Comparison of ENCODE assay signal across 23 cellular contexts in genomic region chr5:160349249-160349965, GRCh38. TPM values are rescaled to one million over a fixed set of nuclear protein-coding genes. Genes with fewer than 3 reads are reported as not detected.
"Had no signal": no experiment of that assay in that cellular context is flagged by ENCODE, and none has a peak within 500 bp of the region (broad histone marks: within the 10 kb centered on the region; RNA-seq: fewer than 3 reads in every experiment).

No MANE protein-coding gene starts in this region.

- ATAC-seq: foreskin keratinocyte, gastroesophageal sphincter, heart right ventricle, left colon, left lobe of liver, lower lobe of right lung, mucosa of descending colon had no signal

- H3K27me3 Mint-ChIP-seq: naive B cell had no signal

- H3K9me3 ChIP-seq: esophagus muscularis mucosa, gastroesophageal sphincter, heart right ventricle, left ventricle myocardium inferior, lower lobe of right lung, mucosa of descending colon had no signal

- H3K27ac Mint-ChIP-seq: memory B cell, mesothelial cell of epicardium had no signal

- H3K4me3 ChIP-seq: coronary artery, dorsolateral prefrontal cortex, esophagus muscularis mucosa, gastroesophageal sphincter, heart right ventricle, left ventricle myocardium inferior, lower lobe of right lung, mucosa of descending colon had no signal

- H3K27ac ChIP-seq: coronary artery, dorsolateral prefrontal cortex, esophagus muscularis mucosa, foreskin keratinocyte, gastroesophageal sphincter, heart right ventricle, left ventricle myocardium inferior, lower lobe of right lung had no signal

- H3K4me3 Mint-ChIP-seq: memory B cell, mesothelial cell of epicardium, naive B cell had no signal

- H3K36me3 Mint-ChIP-seq: memory B cell, mesothelial cell of epicardium, naive B cell had no signal

- DNase-seq: dermis blood vessel endothelial cell; dorsolateral prefrontal cortex; effector CD4-positive, alpha-beta T cell; effector memory CD4-positive, alpha-beta T cell; foreskin keratinocyte; glutamatergic neuron; head of caudate nucleus; heart right ventricle; hippocampal formation; kidney; kidney glomerular epithelial cell; left colon; left ventricle myocardium inferior; lower lobe of right lung; mucosa of descending colon; naive B cell had no signal

- H3K4me1 ChIP-seq: foreskin keratinocyte, lower lobe of right lung had no signal

- H3K27me3 ChIP-seq: dorsolateral prefrontal cortex, esophagus muscularis mucosa, foreskin keratinocyte, gastroesophageal sphincter, heart right ventricle had no signal

- H3K36me3 ChIP-seq: left ventricle myocardium inferior, lower lobe of right lung had no signal

- H3K4me1 Mint-ChIP-seq: memory B cell, mesothelial cell of epicardium, naive B cell had no signal

- H3K9me3 Mint-ChIP-seq: memory B cell, mesothelial cell of epicardium, naive B cell had no signal

RNA-seq across cellular contexts. Expression of gene C1QTNF2, which starts 21.0 kb away (rescaled TPM):
- total RNA-seq: left lobe of liver had no signal

RNA-seq across cellular contexts. Expression of gene CCNJL, which starts 37.0 kb away (rescaled TPM):
- total RNA-seq: fibroblast of lung had no signal
